Comparison of ENCODE assay signal across 15 cellular contexts in the genomic region with DNA sequence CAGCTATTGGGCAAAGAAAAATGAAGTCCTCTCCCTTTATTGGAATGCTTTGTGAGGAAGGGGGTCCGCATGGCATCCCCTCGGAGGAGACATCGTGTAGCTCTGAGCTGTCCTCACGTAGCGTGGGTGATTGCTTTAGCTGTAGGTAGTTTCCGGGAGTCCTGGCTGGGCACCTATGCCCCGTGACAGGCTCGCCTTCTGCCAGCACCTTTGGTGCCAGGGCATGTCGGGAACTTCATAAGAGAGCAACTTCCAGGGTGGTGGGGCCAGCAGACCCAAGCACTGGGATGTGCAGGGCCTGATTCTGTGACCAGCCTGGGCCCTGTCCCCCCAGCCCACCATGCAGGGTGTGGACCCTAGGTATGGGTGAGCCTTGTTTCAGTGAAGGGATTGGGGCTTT.
DNase-seq lines count a peak whose midpoint lies in the region; ATAC-seq and TF ChIP-seq lines count a peak whose summit lies in the region.
"Had no signal": no experiment of that assay in that cellular context is flagged by ENCODE, and none has a peak within 500 bp of the region (broad histone marks: within the 10 kb centered on the region; RNA-seq: fewer than 3 reads in every experiment).

No MANE protein-coding gene starts in this region.

- no peak overlapping the region for H3K9ac ChIP-seq in mesenchymal stem cell (ENCODE audit: low read length)
- H3K9ac ChIP-seq: BLaER1 treated with 17β-estradiol and CSF1 and Interleukin-3, amounts not matched to agents 10 nM and 100 nM had no signal

- no peaks in the 10 kb centered on the region for H3K36me3 ChIP-seq in left ventricle myocardium inferior
- H3K36me3 ChIP-seq in mesenchymal stem cell (ENCODE audit: control insufficient read depth in 1 of 2, insufficient read depth in 2 of 2, low read depth in 1 of 2, low read length in 2 of 2): no peaks in the 10 kb centered on the region

- H3K4me1 ChIP-seq in left ventricle myocardium inferior: peaks cover 50% of the 10 kb centered on the region
- H3K4me1 ChIP-seq in mesenchymal stem cell (ENCODE audit: control insufficient read depth, insufficient read depth, low read depth, low read length): no peaks in the 10 kb centered on the region

- H3K23ac ChIP-seq in mesenchymal stem cell (ENCODE audit: low read length in 2 of 2): no peak overlapping the region

- H3K4ac ChIP-seq in mesenchymal stem cell (ENCODE audit: low read depth in 1 of 2, low read length in 2 of 2): no peak overlapping the region

- H4K8ac ChIP-seq in mesenchymal stem cell (ENCODE audit: low read length): no peak overlapping the region

- H3K27ac ChIP-seq in left ventricle myocardium inferior (replicated peaks) (peak overlapping the region; percentile 51), mesenchymal stem cell (ENCODE audit: low read length, poor library complexity, severe bottlenecking) (no peak overlapping the region)
- H3K27ac ChIP-seq: 22Rv1; BLaER1 treated with 17β-estradiol and CSF1 and Interleukin-3, amounts not matched to agents 10 nM and 100 nM had no signal

- H2BK15ac ChIP-seq in mesenchymal stem cell (ENCODE audit: low read depth, poor library complexity, severe bottlenecking): peak overlapping the region; percentile 46

- no peak overlapping the region for H3K18ac ChIP-seq in mesenchymal stem cell (ENCODE audit: low read depth in 1 of 2, low read length in 2 of 2)

- no peak overlapping the region for H2AFZ ChIP-seq in mesenchymal stem cell (ENCODE audit: low read depth, low read length)

- H3K4me3 ChIP-seq in left ventricle myocardium inferior (no peak overlapping the region), mesenchymal stem cell (ENCODE audit: insufficient read depth in 1 of 2, low read depth in 1 of 2, low read length in 2 of 2) (no peak overlapping the region)
- H3K4me3 ChIP-seq: BLaER1 treated with 17β-estradiol and CSF1 and Interleukin-3, amounts not matched to agents 10 nM and 100 nM; GM12878; HAP-1 had no signal

- no peak overlapping the region for H4K91ac ChIP-seq in mesenchymal stem cell (ENCODE audit: low read length)

- no peak overlapping the region for H3K14ac ChIP-seq in mesenchymal stem cell (ENCODE audit: low read length in 2 of 2)

- TF ChIP-seq CTCF in left ventricle myocardium inferior (IDR thresholded peaks at IDR 0.05; ENCODE audit: borderline replicate concordance): no peak

- no peak for ATAC-seq in Right ventricle myocardium inferior
- ATAC-seq in GM18867 (IDR thresholded peaks at IDR 0.05; ENCODE audit: unreplicated experiment): no peak
- ATAC-seq: GM12878, HepG2 had no signal

- H2BK5ac ChIP-seq in mesenchymal stem cell (ENCODE audit: low read depth, low read length, poor library complexity, severe bottlenecking): no peak overlapping the region

- DNase-seq in Right ventricle myocardium inferior (ENCODE audit: missing footprints) (peak; percentile 28), cardiac septum (ENCODE audit: low spot score) (no peak), left ventricle myocardium inferior (no peak), mesenchymal stem cell (no peak), NCI-H2227 (lab: John Stamatoyannopoulos, UW; ENCODE audit: unreplicated experiment) (no peak), NCI-H2029 treated with DMSO at 0.1 percent for 48 hours (lab: John Stamatoyannopoulos, UW) (no peak)
- no peak for DNase-seq in stimulated activated naive CD4-positive, alpha-beta T cell (lab: John Stamatoyannopoulos, UW)
- DNase-seq: CD4-positive, CD25-positive, alpha-beta regulatory T cell; GOT3 had no signal

- H3K79me1 ChIP-seq in mesenchymal stem cell (replicated peaks; ENCODE audit: low read length, poor library complexity, severe bottlenecking): no peaks in the 10 kb centered on the region

- intact Hi-C loops in Right ventricle myocardium inferior (cut with DNase I): loop anchor here (10.0 kb wide), 1 partner anchor 63 kb away; a partner anchor contains a TSS
- intact Hi-C loops in cardiac septum (cut with DNase I): no loop called here
- intact Hi-C loops in left ventricle myocardium inferior (cut with micrococcal nuclease): no loop called here

- H3K9me3 ChIP-seq in left ventricle myocardium inferior (replicated peaks): no peaks in the 10 kb centered on the region
- no peaks in the 10 kb centered on the region for H3K9me3 ChIP-seq in mesenchymal stem cell (ENCODE audit: control insufficient read depth, low read length)
- H3K9me3 ChIP-seq: BLaER1 treated with 17β-estradiol and CSF1 and Interleukin-3, amounts not matched to agents 10 nM and 100 nM; HAP-1 had no signal

- H3K4me2 ChIP-seq in mesenchymal stem cell (ENCODE audit: low read length, poor library complexity, severe bottlenecking): no peak overlapping the region
- H3K4me2 ChIP-seq: BLaER1 treated with 17β-estradiol and CSF1 and Interleukin-3, amounts not matched to agents 10 nM and 100 nM had no signal

- no peak overlapping the region for H2BK120ac ChIP-seq in mesenchymal stem cell (ENCODE audit: low read depth, low read length)

- WGBS in mesenchymal stem cell: 91% methylated on average over 8 of the region's 9 CpGs

- H3K27me3 ChIP-seq in left ventricle myocardium inferior (ENCODE audit: low read depth) (no peaks in the 10 kb centered on the region), mesenchymal stem cell (ENCODE audit: control insufficient read depth in 1 of 2, insufficient read depth in 1 of 2, low read length in 2 of 2) (peaks cover 5 to 12% of the 10 kb centered on the region in 2 experiments)

- H2BK12ac ChIP-seq in mesenchymal stem cell (ENCODE audit: low read length in 2 of 2): no peak overlapping the region

- no peak overlapping the region for H2AK5ac ChIP-seq in mesenchymal stem cell (ENCODE audit: low read length, severe bottlenecking)
